8 cellular contexts compared by ENCODE assay signal in genomic region chr19:19959151-19959799, GRCh38. TPM values are rescaled to one million over a fixed set of nuclear protein-coding genes. Genes with fewer than 3 reads are reported as not detected.
A peak's percentile ranks its signal among the peaks of the same experiment; 100 is the strongest.
DNase-seq lines count a peak whose midpoint lies in the region; ATAC-seq and TF ChIP-seq lines count a peak whose summit lies in the region.
"Not testable (repeated sequence)": the region's sequence is repeated elsewhere in the genome, so short reads cannot be mapped to it uniquely, and the experiment has no call there.

No MANE protein-coding gene starts in this region.

- DNase-seq in EH (ENCODE audit: low read depth) (peak; percentile 61), NCI-H128 (lab: John Stamatoyannopoulos, UW; ENCODE audit: unreplicated experiment) (peak; percentile 47), SK-N-DZ (ENCODE audit: low spot score) (peak; percentile 75), left lobe of liver (ENCODE audit: low spot score) (peak; percentile 71), skeletal muscle cell (ENCODE audit: low read depth) (peak; percentile 5), tibial artery (peak; percentile 74 to 84)
- peak; percentile 77 to 79 for DNase-seq in activated T-cell treated with anti-CD3 and anti-CD28 coated beads, Interleukin-2, amount 50 U/mL, for 72 hours
- peak; percentile 48 to 57 (median 52) for DNase-seq in effector memory CD8-positive, alpha-beta T cell

- TF ChIP-seq CTCF in tibial artery (IDR thresholded peaks at IDR 0.05) = peak; percentile 71 to 80

- not testable (repeated sequence) for H3K36me3 ChIP-seq in tibial artery

- ATAC-seq in activated T-cell treated with anti-CD3 and anti-CD28 coated beads, Interleukin-2, amount 50 U/mL, for 72 hours (replicated peaks in 1 of 2); effector memory CD8-positive, alpha-beta T cell (replicated peaks); left lobe of liver: not testable (repeated sequence)

- intact Hi-C loops in tibial artery (cut with DNase I; ENCODE audit: low total_unique reads) = loop anchor here (10.0 kb wide), 1 partner anchor 424 kb away; the partner anchor contains the start of gene CILP2

- not testable (repeated sequence) for H3K4me1 ChIP-seq in tibial artery

- H3K27ac Mint-ChIP-seq in activated T-cell treated with anti-CD3 and anti-CD28 coated beads, Interleukin-2, amount 50 U/mL, for 72 hours = not testable (repeated sequence)
- peak overlapping the region in 1 of 2 donors; percentile 70 for H3K27ac Mint-ChIP-seq in effector memory CD8-positive, alpha-beta T cell

- not testable (repeated sequence) for H3K27me3 ChIP-seq in tibial artery

- not testable (repeated sequence) for H3K36me3 Mint-ChIP-seq in activated T-cell treated with anti-CD3 and anti-CD28 coated beads, Interleukin-2, amount 50 U/mL, for 72 hours (ENCODE audit: insufficient read depth in 2 of 2); effector memory CD8-positive, alpha-beta T cell (ENCODE audit: insufficient read depth)

- not testable (repeated sequence) for H3K4me3 ChIP-seq in skeletal muscle cell (ENCODE audit: low read depth, low read length); tibial artery

- H3K9me3 ChIP-seq in tibial artery = not testable (repeated sequence)

- H3K27ac ChIP-seq in tibial artery = not testable (repeated sequence)

- H3K4me1 Mint-ChIP-seq in activated T-cell treated with anti-CD3 and anti-CD28 coated beads, Interleukin-2, amount 50 U/mL, for 72 hours (ENCODE audit: low read depth); effector memory CD8-positive, alpha-beta T cell (ENCODE audit: low read depth in 2 of 2): not testable (repeated sequence)

- not testable (repeated sequence) for H3K27me3 Mint-ChIP-seq in activated T-cell treated with anti-CD3 and anti-CD28 coated beads, Interleukin-2, amount 50 U/mL, for 72 hours (ENCODE audit: low read depth); effector memory CD8-positive, alpha-beta T cell

- peak overlapping the region; percentile 54 to 65 for H3K4me3 Mint-ChIP-seq in activated T-cell treated with anti-CD3 and anti-CD28 coated beads, Interleukin-2, amount 50 U/mL, for 72 hours
- peak overlapping the region in 1 of 2 donors; percentile 19 for H3K4me3 Mint-ChIP-seq in effector memory CD8-positive, alpha-beta T cell

- H3K9me3 Mint-ChIP-seq in activated T-cell treated with anti-CD3 and anti-CD28 coated beads, Interleukin-2, amount 50 U/mL, for 72 hours; effector memory CD8-positive, alpha-beta T cell: not testable (repeated sequence)

RNA-seq across cellular contexts. Expression of gene ZNF93, which starts 58.5 kb away (rescaled TPM):
- polyA plus RNA-seq in SK-N-DZ (2014; cell fraction: cytosol; rRNA removed) = 12.3 and 17.6 TPM in 2 replicates
- polyA plus RNA-seq in SK-N-DZ (2014; cell fraction: nucleus; rRNA removed) = 9.8 and 10.4 TPM in 2 replicates
- total RNA-seq in activated T-cell treated with anti-CD3 and anti-CD28 coated beads, Interleukin-2, amount 50 U/mL, for 72 hours = 10 to 100 TPM; 18.8 to 23.5 TPM
- total RNA-seq in left lobe of liver = 0.45 TPM

Comparison
In these comparisons a context has a peak if more than half of its experiments do, and no peak if none do; other contexts are left out.
1. DNase-seq: peak in every context shown above with its lines; median percentile 79 in tibial artery; 78 in activated T-cell treated with anti-CD3 and anti-CD28 coated beads, Interleukin-2, amount 50 U/mL, for 72 hours; 75 in SK-N-DZ; 71 in left lobe of liver; 61 in EH; 52 in effector memory CD8-positive, alpha-beta T cell; 47 in NCI-H128; 5 in skeletal muscle cell.
2. RNA of gene ZNF93, which starts 58.5 kb away (total RNA-seq): 18.8 to 23.5 TPM in activated T-cell treated with anti-CD3 and anti-CD28 coated beads, Interleukin-2, amount 50 U/mL, for 72 hours; 0.45 TPM in left lobe of liver (single experiment); every median in the first group is over 10 times any median in the second.